8 cellular contexts compared by ENCODE assay signal in the genomic region with DNA sequence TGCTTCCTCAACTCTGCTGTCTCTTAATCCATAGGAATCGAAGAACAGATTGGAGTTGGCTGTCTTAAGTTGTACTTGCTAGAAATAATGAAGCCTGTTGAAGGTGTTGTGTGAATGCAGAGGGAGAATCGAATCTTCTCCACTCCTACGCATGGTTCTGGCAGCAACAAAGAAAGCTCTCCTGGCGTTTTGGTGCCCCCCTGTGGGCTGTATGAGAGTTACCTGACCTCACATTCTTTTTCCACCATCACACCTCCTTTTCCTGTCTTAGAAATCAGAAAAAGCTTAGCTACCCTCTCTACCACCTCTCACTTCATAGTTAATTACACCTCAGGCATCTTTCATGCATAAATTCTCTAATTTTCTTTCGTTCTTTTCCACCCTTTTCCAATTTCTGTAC. TPM values are rescaled to one million over a fixed set of nuclear protein-coding genes. Genes with fewer than 3 reads are reported as not detected.
DNase-seq lines count a peak whose midpoint lies in the region; ATAC-seq, FAIRE-seq and TF ChIP-seq lines count a peak whose summit lies in the region.

No MANE protein-coding gene starts in this region.

- H3K9me3 Mint-ChIP-seq in CD4-positive, alpha-beta memory T cell, result no peaks in the 10 kb centered on the region
- H3K9me3 Mint-ChIP-seq in activated naive CD4-positive, alpha-beta T cell treated with anti-CD3 and anti-CD28 coated beads, Interleukin-2, amount 10 ng/mL, durations not matched to agents 7 days and 5 days, result no peaks in the 10 kb centered on the region

- intact Hi-C loops in CD4-positive, alpha-beta memory T cell (cut with micrococcal nuclease), result loop anchor here (1.0 to 5.0 kb wide), 6 partner anchors 16 to 1358 kb away; a partner anchor contains a TSS
- intact Hi-C loops in heart right ventricle (cut with DNase I), result loop anchor here in 3 of 10 donors (2.0 to 10.0 kb wide), 3 partner anchors 30 to 1114 kb away; no protein-coding TSS in a partner anchor

- no peaks in the 10 kb centered on the region for H3K27me3 ChIP-seq in CD4-positive, alpha-beta memory T cell (ENCODE audit: insufficient read depth, low read length)
- H3K27me3 ChIP-seq in heart right ventricle (peaks cover 0 to 11% (median 0%) of the 10 kb centered on the region in 7 donors), small intestine (ENCODE audit: control insufficient read depth in 2 of 2, insufficient read depth in 2 of 2, low read length in 2 of 2) (no peaks in the 10 kb centered on the region)

- H3K36me3 Mint-ChIP-seq in CD4-positive, alpha-beta memory T cell, result no peaks in the 10 kb centered on the region
- no peaks in the 10 kb centered on the region for H3K36me3 Mint-ChIP-seq in activated naive CD4-positive, alpha-beta T cell treated with anti-CD3 and anti-CD28 coated beads, Interleukin-2, amount 10 ng/mL, durations not matched to agents 7 days and 5 days

- H3K27me3 Mint-ChIP-seq in CD4-positive, alpha-beta memory T cell, result no peaks in the 10 kb centered on the region
- no peaks in the 10 kb centered on the region for H3K27me3 Mint-ChIP-seq in activated naive CD4-positive, alpha-beta T cell treated with anti-CD3 and anti-CD28 coated beads, Interleukin-2, amount 10 ng/mL, durations not matched to agents 7 days and 5 days

- POLR2A ChIA-PET in CD4-positive, alpha-beta memory T cell (lab: Charles Lee; ENCODE audit: partially characterized antibody), result no interaction called here

- H3K4me1 ChIP-seq in CD4-positive, alpha-beta memory T cell (ENCODE audit: insufficient read depth, low read length), result no peaks in the 10 kb centered on the region
- H3K4me1 ChIP-seq in heart right ventricle (peaks cover 0 to 4% (median 0%) of the 10 kb centered on the region in 9 donors), small intestine (ENCODE audit: control insufficient read depth in 2 of 2, insufficient read depth in 1 of 2, low read depth in 1 of 2, low read length in 1 of 2) (no peaks in the 10 kb centered on the region)

- ATAC-seq in GM19035 (IDR thresholded peaks at IDR 0.05; ENCODE audit: unreplicated experiment) (peak; percentile 81), HG03469 (IDR thresholded peaks at IDR 0.05; ENCODE audit: unreplicated experiment) (peak; percentile 69), heart right ventricle (peak in 5 of 8 donors; percentile 38 to 58 (median 49)), GM21528 (IDR thresholded peaks at IDR 0.05; ENCODE audit: low FRiP score, unreplicated experiment) (no peak)

- H3K27ac ChIP-seq in CD4-positive, alpha-beta memory T cell (ENCODE audit: low read depth, low read length), result no peak overlapping the region
- H3K27ac ChIP-seq in heart right ventricle, result no peak overlapping the region
- no peak overlapping the region for H3K27ac ChIP-seq in small intestine (ENCODE audit: low read depth in 1 of 2, low read length in 1 of 2)

- peak overlapping the region in 1 of 7 donors; percentile 29 for H3K27ac Mint-ChIP-seq in CD4-positive, alpha-beta memory T cell
- no peak overlapping the region for H3K27ac Mint-ChIP-seq in activated naive CD4-positive, alpha-beta T cell treated with anti-CD3 and anti-CD28 coated beads, Interleukin-2, amount 10 ng/mL, durations not matched to agents 7 days and 5 days

- peaks cover 5 to 10% (median 6%) of the 10 kb centered on the region in 4 donors for H3K4me1 Mint-ChIP-seq in CD4-positive, alpha-beta memory T cell
- H3K4me1 Mint-ChIP-seq in activated naive CD4-positive, alpha-beta T cell treated with anti-CD3 and anti-CD28 coated beads, Interleukin-2, amount 10 ng/mL, durations not matched to agents 7 days and 5 days, result peaks cover 10% of the 10 kb centered on the region

- no peak overlapping the region for H3K4me3 Mint-ChIP-seq in CD4-positive, alpha-beta memory T cell
- no peak overlapping the region for H3K4me3 Mint-ChIP-seq in activated naive CD4-positive, alpha-beta T cell treated with anti-CD3 and anti-CD28 coated beads, Interleukin-2, amount 10 ng/mL, durations not matched to agents 7 days and 5 days

- no peaks in the 10 kb centered on the region for H3K36me3 ChIP-seq in CD4-positive, alpha-beta memory T cell (ENCODE audit: insufficient read depth, low read length)
- H3K36me3 ChIP-seq in heart right ventricle (peaks cover 0 to 8% (median 0%) of the 10 kb centered on the region in 9 donors), small intestine (ENCODE audit: control insufficient read depth in 2 of 2, insufficient read depth in 2 of 2, low read length in 2 of 2) (no peaks in the 10 kb centered on the region)

- CTCF ChIA-PET in CD4-positive, alpha-beta memory T cell (lab: Charles Lee; ENCODE audit: partially characterized antibody), result interaction anchor here (1.0 to 4.2 kb wide), 13 partner anchors 9 to 1113 kb away, joined by 3 to 34 read pairs (median 7); a partner anchor contains a TSS
- CTCF ChIA-PET in activated naive CD4-positive, alpha-beta T cell treated with anti-CD3 and anti-CD28 coated beads, Interleukin-2, amount 10 ng/mL, durations not matched to agents 7 days and 5 days (lab: Charles Lee), result interaction anchor here (0.7 to 2.5 kb wide), 7 partner anchors 15 to 1357 kb away, joined by 3 to 14 read pairs (median 4); a partner anchor contains a TSS

- DNase-seq in CD4-positive, alpha-beta memory T cell, result peak; percentile 35 to 56 (median 49)
- DNase-seq in RPMI8226 (peak; percentile 65), heart right ventricle (peak; percentile 26 to 45), small intestine (peak; percentile 51)
- peak; percentile 69 for DNase-seq in activated naive CD4-positive, alpha-beta T cell treated with anti-CD3 and anti-CD28 coated beads, Interleukin-2, amount 10 ng/mL, durations not matched to agents 7 days and 5 days

- FAIRE-seq in small intestine (lab: Jason Lieb, UNC), result no peak

- no peaks in the 10 kb centered on the region for H3K9me3 ChIP-seq in CD4-positive, alpha-beta memory T cell (ENCODE audit: control insufficient read depth in 1 of 2, low read length in 2 of 2)
- no peaks in the 10 kb centered on the region for H3K9me3 ChIP-seq in heart right ventricle
- H3K9me3 ChIP-seq in small intestine (ENCODE audit: control insufficient read depth, low read depth), result no peaks in the 10 kb centered on the region

- H3K4me3 ChIP-seq in CD4-positive, alpha-beta memory T cell (ENCODE audit: low read length in 2 of 2), result no peak overlapping the region
- no peak overlapping the region for H3K4me3 ChIP-seq in heart right ventricle
- H3K4me3 ChIP-seq in small intestine (ENCODE audit: low read depth in 1 of 2, low read length in 2 of 2), result no peak overlapping the region

- WGBS in heart right ventricle, 2 donors, result 6 to 11% methylated on average over 5 of the region's 5 CpGs
- 2 to 9% (median 7%) methylated on average over 5 of the region's 5 CpGs for WGBS in small intestine, 3 donors

- peak; percentile 28 to 71 (median 65) for TF ChIP-seq CTCF in heart right ventricle (IDR thresholded peaks at IDR 0.05)

RNA-seq across cellular contexts. Expression of a gene that starts 16.3 kb away (rescaled TPM):
- total RNA-seq in CD4-positive, alpha-beta memory T cell, result 1 to 10 TPM; 5.4 to 7.0 TPM
- 1 to 10 TPM; 3.7 to 4.1 TPM for polyA plus RNA-seq in CD4-positive, alpha-beta memory T cell
- 1 to 10 TPM in 9 of 10 donors, under 1 TPM in 1; 0.91 to 3.2 (median 2.4) TPM for total RNA-seq in heart right ventricle
- polyA plus RNA-seq in heart right ventricle (1 to 10 TPM; 1.9 to 5.9 TPM), small intestine (1 to 10 TPM in 1 of 3 donors, not detected in 2; 2.4 TPM)
